ENCODE assay signal across 1 cellular context in the genomic region with DNA sequence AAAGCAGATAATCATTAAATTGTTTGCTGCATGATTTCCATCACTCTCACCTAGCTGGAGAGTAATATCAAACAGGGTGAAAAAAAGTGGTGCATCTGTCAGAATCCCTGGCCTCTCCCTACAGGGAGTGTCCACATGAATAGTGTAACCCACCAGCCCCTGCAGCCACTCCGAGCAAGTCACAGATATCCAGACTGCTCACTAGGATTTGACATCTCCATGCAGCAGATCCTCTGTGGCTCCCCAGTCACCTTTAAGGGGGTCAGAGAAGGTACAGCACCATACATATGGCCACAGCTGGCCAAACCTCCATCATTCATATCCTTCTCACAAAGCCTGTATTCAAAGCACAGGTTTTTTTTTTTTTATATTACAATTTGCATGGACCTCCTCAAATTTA.
TF ChIP-seq lines count a peak whose summit lies in the region.

No MANE protein-coding gene starts in this region.

TF ChIP-seq in H1, 55 proteins besides CTCF, POLR2A, EP300 and RAD21:
- no peak for TF ChIP-seq TEAD4 (IDR thresholded peaks at IDR 0.05; ENCODE audit: low read depth, low read length)
- no peak for TF ChIP-seq NRF1 (IDR thresholded peaks at IDR 0.05; ENCODE audit: low read depth, low read length)
- TF ChIP-seq FOSL1 (IDR thresholded peaks at IDR 0.05; ENCODE audit: insufficient read depth, low read depth, low read length): no peak
- TF ChIP-seq POLR2AphosphoS5 (IDR thresholded peaks at IDR 0.05; ENCODE audit: low read depth, low read length): no peak
- TF ChIP-seq RBBP5 (IDR thresholded peaks at IDR 0.05; ENCODE audit: borderline replicate concordance, low read depth, low read length): no peak
- no peak for TF ChIP-seq CEBPB (IDR thresholded peaks at IDR 0.05; ENCODE audit: low read depth, low read length)
- no peak for TF ChIP-seq ZNF274 (IDR thresholded peaks at IDR 0.05; ENCODE audit: borderline replicate concordance, extremely low read depth, low read length)
- TF ChIP-seq POU5F1 (IDR thresholded peaks at IDR 0.05; ENCODE audit: low read depth, low read length): no peak
- TF ChIP-seq EZH2 (IDR thresholded peaks at IDR 0.05; ENCODE audit: low read depth, low read length, severe bottlenecking): no peak
- TF ChIP-seq, protein P1, sequence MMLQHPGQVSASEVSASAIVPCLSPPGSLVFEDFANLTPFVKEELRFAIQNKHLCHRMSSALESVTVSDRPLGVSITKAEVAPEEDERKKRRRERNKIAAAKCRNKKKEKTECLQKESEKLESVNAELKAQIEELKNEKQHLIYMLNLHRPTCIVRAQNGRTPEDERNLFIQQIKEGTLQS (IDR thresholded peaks at IDR 0.05; ENCODE audit: insufficient read depth, low read depth, low read length): no peak
- no peak for TF ChIP-seq TAF7 (optimal IDR thresholded peaks at IDR 0.05; ENCODE audit: borderline replicate concordance, low read depth, low read length)
- TF ChIP-seq CHD1 (IDR thresholded peaks at IDR 0.05; ENCODE audit: low read depth, low read length): no peak
- no peak for TF ChIP-seq TCF12 (IDR thresholded peaks at IDR 0.05; ENCODE audit: low read depth, low read length)
- no peak for TF ChIP-seq KDM4A (IDR thresholded peaks at IDR 0.05; ENCODE audit: low read depth, low read length, severe bottlenecking)
- no peak for TF ChIP-seq CTBP2 (IDR thresholded peaks at IDR 0.05; ENCODE audit: borderline replicate concordance, insufficient read depth, insufficient read length, low read length)
- no peak for TF ChIP-seq SP2 (IDR thresholded peaks at IDR 0.05; ENCODE audit: low read length)
- no peak for TF ChIP-seq CBX5 (IDR thresholded peaks at IDR 0.05; ENCODE audit: low read depth, low read length)
- no peak for TF ChIP-seq BRCA1 (IDR thresholded peaks at IDR 0.05; ENCODE audit: low read depth, low read length)
TF ChIP-seq in H1: peak in this region for 0.
